Comparison of ENCODE assay signal across 20 cellular contexts in genomic region chr7:18020138-18020715, GRCh38. TPM values are rescaled to one million over a fixed set of nuclear protein-coding genes. Genes with fewer than 3 reads are reported as not detected.
DNase-seq lines count a peak whose midpoint lies in the region; ATAC-seq, FAIRE-seq and TF ChIP-seq lines count a peak whose summit lies in the region.
"Had no signal": no experiment of that assay in that cellular context is flagged by ENCODE, and none has a peak within 500 bp of the region (broad histone marks: within the 10 kb centered on the region; RNA-seq: fewer than 3 reads in every experiment).

No MANE protein-coding gene starts in this region.

- H3K4me1 Mint-ChIP-seq in CD4-positive, alpha-beta T cell (ENCODE audit: low read depth): no peaks in the 10 kb centered on the region
- H3K4me1 Mint-ChIP-seq: activated CD4-positive, alpha-beta memory T cell treated with anti-CD3 and anti-CD28 coated beads, Interleukin-2, amount 10 ng/mL, durations not matched to agents 7 days and 5 days had no signal

- CTCF ChIA-PET in endothelial cell of umbilical vein (lab: Charles Lee): interaction anchor here (1.1 to 1.2 kb wide), 2 partner anchors 15 to 250 kb away, joined by 3 to 6 read pairs; no protein-coding TSS in a partner anchor
- CTCF ChIA-PET in CD4-positive, alpha-beta T cell (lab: Charles Lee): no interaction called here

- peak overlapping the region; percentile 95 for H3K27ac ChIP-seq in endothelial cell of umbilical vein (ENCODE audit: insufficient read depth, low read depth, low read length)
- no peak overlapping the region for H3K27ac ChIP-seq in mesendoderm (ENCODE audit: low read depth, low read length)
- H3K27ac ChIP-seq in pancreas: no peak overlapping the region
- H3K27ac ChIP-seq in CD4-positive, alpha-beta T cell (ENCODE audit: low read depth, low read length): no peak overlapping the region
- H3K27ac ChIP-seq: parathyroid adenoma had no signal

- H4K5ac ChIP-seq in mesendoderm (ENCODE audit: low read length): no peak overlapping the region

- no peak overlapping the region for H2BK5ac ChIP-seq in mesendoderm (ENCODE audit: low read length)

- DNase-seq in AG08395 (ENCODE audit: low spot score) (peak; percentile 6), M059J (ENCODE audit: low read depth) (peak; percentile 26), endothelial cell of umbilical vein (ENCODE audit: low read depth, low spot score) (no peak), mesendoderm (peak; percentile 36), SKM-1 (lab: John Stamatoyannopoulos, UW; ENCODE audit: unreplicated experiment) (no peak), pancreas (no peak)
- no peak for DNase-seq in CD4-positive, alpha-beta T cell
- DNase-seq: activated CD4-positive, alpha-beta memory T cell treated with anti-CD3 and anti-CD28 coated beads, Interleukin-2, amount 10 ng/mL, durations not matched to agents 7 days and 5 days; activated gamma-delta T cell treated with Interleukin-2 at 50 U/mL for 16 hours; AML-193; central memory CD4-positive, alpha-beta T cell; midbrain; NCI-H510A; Peyer's patch had no signal

- dilution Hi-C loops in endothelial cell of umbilical vein (cut with MboI; ENCODE audit: extremely low pct_ligation_motif_present, low sequenced_read_pairs): no loop called here

- H3K4me3 ChIP-seq in endothelial cell of umbilical vein (replicated peaks in 1 of 3; ENCODE audit: insufficient read depth in 1 of 3, low read depth in 1 of 3, low read length in 3 of 3) (peak overlapping the region in 1 of 3 experiments; percentile 11), mesendoderm (ENCODE audit: low read length) (no peak overlapping the region), pancreas (no peak overlapping the region)
- H3K4me3 ChIP-seq: GM12878, Peyer's patch had no signal

- no peaks in the 10 kb centered on the region for H3K79me2 ChIP-seq in endothelial cell of umbilical vein (ENCODE audit: control insufficient read depth, insufficient read depth, low read length)
- H3K79me2 ChIP-seq in mesendoderm (ENCODE audit: control insufficient read depth, insufficient read depth, low read length): no peaks in the 10 kb centered on the region
- H3K79me2 ChIP-seq: parathyroid adenoma had no signal

- H3K9me3 Mint-ChIP-seq in CD4-positive, alpha-beta T cell: no peaks in the 10 kb centered on the region
- H3K9me3 Mint-ChIP-seq: activated CD4-positive, alpha-beta memory T cell treated with anti-CD3 and anti-CD28 coated beads, Interleukin-2, amount 10 ng/mL, durations not matched to agents 7 days and 5 days; T-helper 2 cell treated with Interferon-gamma antibody and Interleukin-4, amounts not matched to agents 5 μg/mL and 100 μg/mL, for 36 hours had no signal

- H3K36me3 ChIP-seq in endothelial cell of umbilical vein (ENCODE audit: control insufficient read depth in 2 of 2, extremely low read depth in 1 of 2, insufficient read depth in 2 of 2, low read length in 2 of 2) (no peaks in the 10 kb centered on the region), mesendoderm (ENCODE audit: control insufficient read depth, insufficient read depth, low read length) (no peaks in the 10 kb centered on the region), pancreas (no peaks in the 10 kb centered on the region)
- H3K36me3 ChIP-seq: Peyer's patch had no signal

- no CpG with 5 or more reads among the region's 3 CpGs for WGBS in mesendoderm (ENCODE audit: extremely low coverage, insufficient coverage, low lambda C conversion rate)
- WGBS in pancreas, 2 donors: 60 to 64% methylated on average over 3 of the region's 3 CpGs

- H3K4me1 ChIP-seq in endothelial cell of umbilical vein (ENCODE audit: control insufficient read depth, extremely low read depth, insufficient read depth, low read length): peaks cover 24% of the 10 kb centered on the region
- H3K4me1 ChIP-seq in mesendoderm (ENCODE audit: control insufficient read depth, low read depth, low read length): no peaks in the 10 kb centered on the region
- H3K4me1 ChIP-seq in pancreas: no peaks in the 10 kb centered on the region
- H3K4me1 ChIP-seq: parathyroid adenoma had no signal

- no peak for TF ChIP-seq POLR2A in endothelial cell of umbilical vein (IDR thresholded peaks at IDR 0.05; ENCODE audit: low read depth, low read length)

- H3K9me1 ChIP-seq in endothelial cell of umbilical vein (replicated peaks; ENCODE audit: control insufficient read depth, extremely low read depth, insufficient read depth, low read length): no peaks in the 10 kb centered on the region

- FAIRE-seq in endothelial cell of umbilical vein (lab: Jason Lieb, UNC) (no peak), pancreas (lab: Jason Lieb, UNC) (no peak)
- FAIRE-seq: GM12878 had no signal

- H3K23ac ChIP-seq in mesendoderm (ENCODE audit: low read length): no peak overlapping the region

- no peak overlapping the region for H2BK120ac ChIP-seq in mesendoderm (ENCODE audit: low read depth, low read length)

- no peaks in the 10 kb centered on the region for H3K79me1 ChIP-seq in mesendoderm (ENCODE audit: low read length)

- H3K27me3 ChIP-seq in endothelial cell of umbilical vein (ENCODE audit: control insufficient read depth in 2 of 2, insufficient read depth in 2 of 2, low read length in 2 of 2) (no peaks in the 10 kb centered on the region), mesendoderm (ENCODE audit: insufficient read depth, low read length, poor library complexity) (no peaks in the 10 kb centered on the region), pancreas (no peaks in the 10 kb centered on the region)
- no peaks in the 10 kb centered on the region for H3K27me3 ChIP-seq in CD4-positive, alpha-beta T cell (ENCODE audit: control insufficient read depth, insufficient read depth, low read length)
- H3K27me3 ChIP-seq: Peyer's patch had no signal

- H4K20me1 ChIP-seq in endothelial cell of umbilical vein (replicated peaks; ENCODE audit: control insufficient read depth, extremely low read depth, insufficient read depth, low read length): no peaks in the 10 kb centered on the region

- H3K9me3 ChIP-seq in endothelial cell of umbilical vein (replicated peaks; ENCODE audit: control insufficient read depth, insufficient read depth, low read length) (no peaks in the 10 kb centered on the region), pancreas (no peaks in the 10 kb centered on the region)
- H3K9me3 ChIP-seq in CD4-positive, alpha-beta T cell (ENCODE audit: control insufficient read depth, low read length): no peaks in the 10 kb centered on the region
- H3K9me3 ChIP-seq: Peyer's patch had no signal

- H3K4ac ChIP-seq in mesendoderm (ENCODE audit: low read depth, low read length): no peak overlapping the region

- TF ChIP-seq CTCF in endothelial cell of umbilical vein (IDR thresholded peaks at IDR 0.05; ENCODE audit: extremely low read depth in 1 of 2, insufficient read depth in 1 of 2, low read depth in 1 of 2, low read length in 2 of 2) (no peak), pancreas (IDR thresholded peaks at IDR 0.05) (no peak)
- TF ChIP-seq CTCF in CD4-positive, alpha-beta T cell (IDR thresholded peaks at IDR 0.05): no peak

- H3K4me2 ChIP-seq in endothelial cell of umbilical vein (ENCODE audit: insufficient read depth, low read length): peak overlapping the region; percentile 92
- no peak overlapping the region for H3K4me2 ChIP-seq in mesendoderm (ENCODE audit: low read length)

- no peak overlapping the region for H3K4me3 Mint-ChIP-seq in CD4-positive, alpha-beta T cell
- H3K4me3 Mint-ChIP-seq: activated CD4-positive, alpha-beta memory T cell treated with anti-CD3 and anti-CD28 coated beads, Interleukin-2, amount 10 ng/mL, durations not matched to agents 7 days and 5 days; T-helper 2 cell treated with Interferon-gamma antibody and Interleukin-4, amounts not matched to agents 5 μg/mL and 100 μg/mL, for 36 hours had no signal

- no peaks in the 10 kb centered on the region for H3K36me3 Mint-ChIP-seq in CD4-positive, alpha-beta T cell (ENCODE audit: low read depth)

- H3K56ac ChIP-seq in mesendoderm (ENCODE audit: low read length): no peak overlapping the region

- peak overlapping the region; percentile 69 for H3K9ac ChIP-seq in endothelial cell of umbilical vein (replicated peaks; ENCODE audit: extremely low read depth, insufficient read depth, low read length)
- no peak overlapping the region for H3K9ac ChIP-seq in mesendoderm (ENCODE audit: low read length)
- H3K9ac ChIP-seq: parathyroid adenoma had no signal

- ATAC-seq in HG02759 (IDR thresholded peaks at IDR 0.05; ENCODE audit: unreplicated experiment): no peak
- no peak for ATAC-seq in pancreas
- ATAC-seq in CD4-positive, alpha-beta T cell (ENCODE audit: poor library complexity): no peak
- ATAC-seq: GM12878 had no signal

- no peak overlapping the region for H3K27ac Mint-ChIP-seq in CD4-positive, alpha-beta T cell
- H3K27ac Mint-ChIP-seq: activated CD4-positive, alpha-beta memory T cell treated with anti-CD3 and anti-CD28 coated beads, Interleukin-2, amount 10 ng/mL, durations not matched to agents 7 days and 5 days; T-helper 2 cell treated with Interferon-gamma antibody and Interleukin-4, amounts not matched to agents 5 μg/mL and 100 μg/mL, for 36 hours had no signal

- no peak overlapping the region for H3K18ac ChIP-seq in mesendoderm (ENCODE audit: low read length)

- no TSS peak for BruUV-seq in endothelial cell of umbilical vein (replicated peaks; lab: Mats Ljungman, UMichigan)

- intact Hi-C loops in endothelial cell of umbilical vein (cut with micrococcal nuclease) (no loop called here), pancreas (cut with DNase I) (no loop called here)
- intact Hi-C loops in CD4-positive, alpha-beta T cell (cut with DNase I, micrococcal nuclease): no loop called here

- no peak overlapping the region for H2BK15ac ChIP-seq in mesendoderm (replicated peaks; ENCODE audit: low read depth)

- H2AFZ ChIP-seq in endothelial cell of umbilical vein (ENCODE audit: low read depth, low read length): peak overlapping the region; percentile 91
- H2AFZ ChIP-seq: parathyroid adenoma had no signal

- no peak overlapping the region for H4K8ac ChIP-seq in mesendoderm (ENCODE audit: low read depth, low read length)

- POLR2A ChIA-PET in endothelial cell of umbilical vein (lab: Charles Lee): interaction anchor here (0.6 kb wide), 1 partner anchor 579 kb away, joined by 4 read pairs; no protein-coding TSS in a partner anchor
- POLR2A ChIA-PET in CD4-positive, alpha-beta T cell (lab: Charles Lee): no interaction called here

- H2AK5ac ChIP-seq in mesendoderm (ENCODE audit: low read length): no peak overlapping the region

- peaks cover 7% of the 10 kb centered on the region for H3K27me3 Mint-ChIP-seq in CD4-positive, alpha-beta T cell

RNA-seq across cellular contexts. Expression of gene PRPS1L1, which starts 7.4 kb away (rescaled TPM):
- total RNA-seq in M059J (2014; rRNA removed; shearing (Covaris generic)): not detected in 2 replicates
- total RNA-seq in endothelial cell of umbilical vein: not detected in 2 replicates
- not detected in 2 replicates for polyA plus RNA-seq in endothelial cell of umbilical vein
- polyA plus RNA-seq in endothelial cell of umbilical vein (2011; cell fraction: cytosol; rRNA removed): not detected in 2 replicates
- not detected in 2 replicates for polyA plus RNA-seq in endothelial cell of umbilical vein (2011; cell fraction: nucleus; rRNA removed)
- not detected in 2 replicates for polyA plus RNA-seq in endothelial cell of umbilical vein (2012)
- not detected in 2 replicates for polyA minus RNA-seq in endothelial cell of umbilical vein
- not detected for polyA minus RNA-seq in endothelial cell of umbilical vein (2011; cell fraction: cytosol; rRNA and poly(A)+ RNA removed)
- not detected in 2 replicates for polyA minus RNA-seq in endothelial cell of umbilical vein (2011; cell fraction: nucleus; rRNA and poly(A)+ RNA removed)
- polyA plus RNA-seq in mesendoderm (2013, experiment 1 of 2): not detected
- not detected for polyA plus RNA-seq in mesendoderm (2013, experiment 2 of 2)
- not detected for total RNA-seq in pancreas
- polyA plus RNA-seq in pancreas: not detected
- not detected for total RNA-seq in CD4-positive, alpha-beta T cell
- total RNA-seq: activated CD4-positive, alpha-beta memory T cell treated with anti-CD3 and anti-CD28 coated beads, Interleukin-2, amount 10 ng/mL, durations not matched to agents 7 days and 5 days; GM12878; HT-29; Peyer's patch had no signal
- polyA plus RNA-seq: esophagus, GM12878 had no signal

Comparison
In these comparisons a context has a peak if more than half of its experiments do, and no peak if none do; other contexts are left out.
1. DNase-seq: peak in AG08395 (single experiment), M059J (single experiment) and mesendoderm (single experiment); none in endothelial cell of umbilical vein (single experiment), SKM-1 (single experiment), pancreas (0 of 6) and CD4-positive, alpha-beta T cell (0 of 10).